Comparison of ENCODE assay signal across 1 cellular context in genomic region chr12:110102255-110102654, GRCh38.
A peak's percentile ranks its signal among the peaks of the same experiment; 100 is the strongest.
TF ChIP-seq lines count a peak whose summit lies in the region.

No MANE protein-coding gene starts in this region.

TF ChIP-seq in K562, 482 proteins besides CTCF, POLR2A, EP300 and RAD21 (continued from another document and continues in another):
- no peak for TF ChIP-seq ATF3 (IDR thresholded peaks at IDR 0.05)
- no peak for TF ChIP-seq ATF3 (CRISPR knock-in tag; conservative IDR thresholded peaks at IDR 0.05)
- TF ChIP-seq TEAD1 (CRISPR knock-in tag; IDR thresholded peaks at IDR 0.05): peak in 1 of 2 experiments; percentile 63; a peak in 1 of 4 replicates
- TF ChIP-seq ZBTB26 (CRISPR knock-in tag; IDR thresholded peaks at IDR 0.05): no peak
- no peak for TF ChIP-seq CREBBP (IDR thresholded peaks at IDR 0.05; ENCODE audit: low read depth, low read length)
- TF ChIP-seq ZNF551 (CRISPR knock-in tag; IDR thresholded peaks at IDR 0.05): no peak
- TF ChIP-seq PHB (CRISPR knock-in tag; IDR thresholded peaks at IDR 0.05): no peak
- TF ChIP-seq CREM (IDR thresholded peaks at IDR 0.05; ENCODE audit: low read depth): no peak
- TF ChIP-seq PCBP1 (IDR thresholded peaks at IDR 0.05; ENCODE audit: low read depth, low read length, poor library complexity, severe bottlenecking): no peak
- no peak for TF ChIP-seq MGA (IDR thresholded peaks at IDR 0.05)
- TF ChIP-seq DACH1 (IDR thresholded peaks at IDR 0.05; ENCODE audit: partially characterized antibody): peak; percentile 81
- TF ChIP-seq FOXM1 (IDR thresholded peaks at IDR 0.05; ENCODE audit: low read depth): peak; percentile 57
- TF ChIP-seq FOXM1 (CRISPR knock-in tag; IDR thresholded peaks at IDR 0.05; ENCODE audit: low read depth): no peak
- TF ChIP-seq NR2C2 (CRISPR knock-in tag; IDR thresholded peaks at IDR 0.05): no peak
- TF ChIP-seq NR2C2 (tag; IDR thresholded peaks at IDR 0.05): no peak
- TF ChIP-seq GABPA (tag; conservative IDR thresholded peaks at IDR 0.05; ENCODE audit: low read depth): no peak
- TF ChIP-seq TOE1 (IDR thresholded peaks at IDR 0.05; ENCODE audit: borderline replicate concordance): peak; percentile 88; the same call in 1 of the 2 replicates
- TF ChIP-seq TOE1 (CRISPR knock-in tag; IDR thresholded peaks at IDR 0.05; ENCODE audit: borderline replicate concordance, low read depth): no peak
- TF ChIP-seq ZNF398 (CRISPR knock-in tag; IDR thresholded peaks at IDR 0.05): no peak
- no peak for TF ChIP-seq PHB2 (IDR thresholded peaks at IDR 0.05; ENCODE audit: low read depth)
- no peak for TF ChIP-seq SMAD2 (IDR thresholded peaks at IDR 0.05; ENCODE audit: low read depth, low read length)
- no peak for TF ChIP-seq CBFA2T3 (IDR thresholded peaks at IDR 0.05)
- no peak for TF ChIP-seq NCOA4 (IDR thresholded peaks at IDR 0.05; ENCODE audit: partially characterized antibody)
- no peak for TF ChIP-seq CLOCK (CRISPR knock-in tag; IDR thresholded peaks at IDR 0.05; ENCODE audit: borderline replicate concordance)
- no peak for TF ChIP-seq LARP7 (IDR thresholded peaks at IDR 0.05)
- TF ChIP-seq SRF (CRISPR knock-in tag; IDR thresholded peaks at IDR 0.05): no peak
- no peak for TF ChIP-seq BACH1 (tag; IDR thresholded peaks at IDR 0.05)
- no peak for TF ChIP-seq TARDBP (IDR thresholded peaks at IDR 0.05)
- no peak for TF ChIP-seq ZNF431 (CRISPR knock-in tag; IDR thresholded peaks at IDR 0.05)
- TF ChIP-seq NFYB (IDR thresholded peaks at IDR 0.05; ENCODE audit: extremely low read depth, insufficient read length): peak; percentile 99
- no peak for TF ChIP-seq HNRNPK (IDR thresholded peaks at IDR 0.05; ENCODE audit: low read depth, low read length, poor library complexity, severe bottlenecking)
- TF ChIP-seq ESRRB (CRISPR knock-in tag; IDR thresholded peaks at IDR 0.05; ENCODE audit: borderline replicate concordance): no peak
- no peak for TF ChIP-seq WHSC1 (IDR thresholded peaks at IDR 0.05; ENCODE audit: low read length)
- TF ChIP-seq ZNF77 (CRISPR knock-in tag; IDR thresholded peaks at IDR 0.05): no peak
- TF ChIP-seq PHF20 (IDR thresholded peaks at IDR 0.05; ENCODE audit: partially characterized antibody): no peak
- no peak for TF ChIP-seq TSHZ1 (CRISPR knock-in tag; IDR thresholded peaks at IDR 0.05)
- TF ChIP-seq SMAD1 (IDR thresholded peaks at IDR 0.05; ENCODE audit: low read depth, low read length, partially characterized antibody): no peak
- no peak for TF ChIP-seq KAT8 (IDR thresholded peaks at IDR 0.05; ENCODE audit: low read depth)
- TF ChIP-seq ZNF263 (CRISPR knock-in tag; IDR thresholded peaks at IDR 0.05; ENCODE audit: borderline replicate concordance): no peak
- TF ChIP-seq BRD4 (IDR thresholded peaks at IDR 0.05): no peak
- TF ChIP-seq SMARCB1 (IDR thresholded peaks at IDR 0.05; ENCODE audit: insufficient read length, low read depth): no peak
- TF ChIP-seq ZNF707 (CRISPR knock-in tag; conservative IDR thresholded peaks at IDR 0.05): no peak
- no peak for TF ChIP-seq MEF2A (IDR thresholded peaks at IDR 0.05; ENCODE audit: control insufficient read depth, low read depth, low read length)
- no peak for TF ChIP-seq TRIM24 (IDR thresholded peaks at IDR 0.05)
- no peak for TF ChIP-seq PURB (CRISPR knock-in tag; IDR thresholded peaks at IDR 0.05; ENCODE audit: low read depth)
